Comparison of ENCODE assay signal across 21 cellular contexts in genomic region chr14:31030406-31030805, GRCh38.
"Had no signal": no experiment of that assay in that cellular context is flagged by ENCODE, and none has a peak within 500 bp of the region (broad histone marks: within the 10 kb centered on the region; RNA-seq: fewer than 3 reads in every experiment).

No MANE protein-coding gene starts in this region.

- H3K4me3 ChIP-seq: MG63 had no signal

- H3K27ac Mint-ChIP-seq: activated CD8-positive, alpha-beta T cell treated with anti-CD3 and anti-CD28 coated beads for 36 hours; activated T-helper 1 cell treated with anti-CD3 and anti-CD28 coated beads, Interleukin-12 subunit alpha, Interleukin-12 subunit beta, Interleukin-2, Interleukin-4 antibody, amounts not matched to agents 30 ng/mL and 10 ng/mL and 1 ng/mL, durations not matched to agents 14 hours and 24 hours and 36 hours; T-helper 1 cell treated with Interleukin-12 subunit alpha and Interleukin-12 subunit beta and Interleukin-4 antibody, amounts not matched to agents 30 μg/mL and 1 μg/mL, for 36 hours had no signal

- DNase-seq: activated CD4-positive, CD25-positive, alpha-beta regulatory T cell treated with anti-CD3 and anti-CD28 coated beads, Interleukin-2, amount 50 U/mL, for 72 hours; activated CD8-positive, alpha-beta memory T cell treated with anti-CD3 and anti-CD28 coated beads, Interleukin-2, amount 50 U/mL, for 4 hours; activated CD8-positive, alpha-beta T cell treated with anti-CD3 and anti-CD28 coated beads for 36 hours; activated effector memory CD4-positive, alpha-beta T cell treated with Interleukin-2 at 50 U/mL for 16 hours; activated naive CD4-positive, alpha-beta T cell; aorta; central memory CD4-positive, alpha-beta T cell; MG63; MV-4-11; NCI-H1105; NCI-H1436 treated with DMSO at 0.1 percent for 48 hours; NCI-H187; NCI-H2081; NCI-H510A treated with DMSO at 0.1 percent for 48 hours; PC-3; SHP77 treated with DMSO at 0.1 percent for 48 hours had no signal

- FAIRE-seq: bronchial epithelial cell, RCC 7860 had no signal

- ATAC-seq: activated CD8-positive, alpha-beta T cell treated with anti-CD3 and anti-CD28 coated beads for 36 hours; PC-3 had no signal

- H3K27me3 ChIP-seq: MG63 had no signal

- H3K9me3 Mint-ChIP-seq: activated CD8-positive, alpha-beta T cell treated with anti-CD3 and anti-CD28 coated beads for 36 hours; activated naive CD4-positive, alpha-beta T cell treated with anti-CD3 and anti-CD28 coated beads, Interleukin-2, amount 50 U/mL, for 24 hours; activated T-helper 1 cell treated with anti-CD3 and anti-CD28 coated beads, Interleukin-12 subunit alpha, Interleukin-12 subunit beta, Interleukin-2, Interleukin-4 antibody, amounts not matched to agents 30 ng/mL and 10 ng/mL and 1 ng/mL, durations not matched to agents 14 hours and 24 hours and 36 hours; T-helper 1 cell treated with Interleukin-12 subunit alpha and Interleukin-12 subunit beta and Interleukin-4 antibody, amounts not matched to agents 30 μg/mL and 1 μg/mL, for 36 hours had no signal

- H3K4me3 Mint-ChIP-seq: activated CD8-positive, alpha-beta T cell treated with anti-CD3 and anti-CD28 coated beads for 36 hours; activated naive CD4-positive, alpha-beta T cell treated with anti-CD3 and anti-CD28 coated beads, Interleukin-2, amount 50 U/mL, for 24 hours; activated T-helper 1 cell treated with anti-CD3 and anti-CD28 coated beads, Interleukin-12 subunit alpha, Interleukin-12 subunit beta, Interleukin-2, Interleukin-4 antibody, amounts not matched to agents 30 ng/mL and 10 ng/mL and 1 ng/mL, durations not matched to agents 14 hours and 24 hours and 36 hours; T-helper 1 cell treated with Interleukin-12 subunit alpha and Interleukin-12 subunit beta and Interleukin-4 antibody, amounts not matched to agents 30 μg/mL and 1 μg/mL, for 36 hours had no signal

- H3K9me3 ChIP-seq: MG63 had no signal

- H3K36me3 ChIP-seq: MG63 had no signal
